ENCODE assay signal across 23 cellular contexts in genomic region chr14:34673702-34674101, GRCh38. TPM values are rescaled to one million over a fixed set of nuclear protein-coding genes. Genes with fewer than 3 reads are reported as not detected.
DNase-seq lines count a peak whose midpoint lies in the region; ATAC-seq, FAIRE-seq and TF ChIP-seq lines count a peak whose summit lies in the region.
"Had no signal": no experiment of that assay in that cellular context is flagged by ENCODE, and none has a peak within 500 bp of the region (broad histone marks: within the 10 kb centered on the region; RNA-seq: fewer than 3 reads in every experiment).

No MANE protein-coding gene starts in this region.

- no peaks in the 10 kb centered on the region for H3K27me3 ChIP-seq in SK-N-SH (ENCODE audit: insufficient read depth)
- no peaks in the 10 kb centered on the region for H3K27me3 ChIP-seq in Panc1 (ENCODE audit: control insufficient read depth, insufficient read depth, low read length)
- no peaks in the 10 kb centered on the region for H3K27me3 ChIP-seq in dorsolateral prefrontal cortex
- no peaks in the 10 kb centered on the region for H3K27me3 ChIP-seq in sigmoid colon
- H3K27me3 ChIP-seq: BE2C; BLaER1 treated with 17β-estradiol and CSF1 and Interleukin-3, amounts not matched to agents 10 nM and 100 nM had no signal

- H3K27ac ChIP-seq in SK-N-SH (ENCODE audit: low read depth in 2 of 2, low read length in 1 of 2) (no peak overlapping the region), Panc1 (ENCODE audit: low read length) (peak overlapping the region; percentile 65; the same call in 1 of the 2 replicates), dorsolateral prefrontal cortex (peak overlapping the region in 31 of 59 donors; percentile 1 to 99 (median 69)), sigmoid colon (no peak overlapping the region)
- H3K27ac ChIP-seq: 22Rv1; BLaER1 treated with 17β-estradiol and CSF1 and Interleukin-3, amounts not matched to agents 10 nM and 100 nM had no signal

- H3K9me3 ChIP-seq in SK-N-SH (no peaks in the 10 kb centered on the region), Panc1 (ENCODE audit: control insufficient read depth, insufficient read depth, low read depth, low read length) (no peaks in the 10 kb centered on the region), sigmoid colon (no peaks in the 10 kb centered on the region)
- H3K9me3 ChIP-seq: BE2C; BLaER1 treated with 17β-estradiol and CSF1 and Interleukin-3, amounts not matched to agents 10 nM and 100 nM had no signal

- no peak for FAIRE-seq in HTR-8/SVneo (lab: Jason Lieb, UNC)
- FAIRE-seq: A204.1, D721Med, GM12878, GM18507 had no signal

- no peak overlapping the region for H3K9ac ChIP-seq in SK-N-SH
- H3K9ac ChIP-seq: BLaER1 treated with 17β-estradiol and CSF1 and Interleukin-3, amounts not matched to agents 10 nM and 100 nM had no signal

- H3K4me3 ChIP-seq in SK-N-SH (ENCODE audit: low read depth in 2 of 2, low read length in 1 of 2): no peak overlapping the region
- no peak overlapping the region for H3K4me3 ChIP-seq in Panc1 (ENCODE audit: low read depth in 2 of 2, low read length in 2 of 2)
- H3K4me3 ChIP-seq in dorsolateral prefrontal cortex: no peak overlapping the region
- H3K4me3 ChIP-seq in sigmoid colon: no peak overlapping the region
- H3K4me3 ChIP-seq: BLaER1 treated with 17β-estradiol and CSF1 and Interleukin-3, amounts not matched to agents 10 nM and 100 nM; GM12878; GM23338; HAP-1 had no signal

- H2AFZ ChIP-seq in SK-N-SH (ENCODE audit: low read depth): no peak overlapping the region
- H2AFZ ChIP-seq: GM23338 had no signal

- no TSS peak for BruUV-seq in Panc1 (replicated peaks; lab: Mats Ljungman, UMichigan)

- H3K4me1 ChIP-seq in SK-N-SH (ENCODE audit: control insufficient read depth in 1 of 2, insufficient read depth in 2 of 2, low read depth in 1 of 2, low read length in 1 of 2) (peaks cover 0 to 4% of the 10 kb centered on the region in 2 experiments; a peak in 1 of 4 replicates), Panc1 (ENCODE audit: control insufficient read depth, insufficient read depth, low read length) (peaks cover 22% of the 10 kb centered on the region), sigmoid colon (no peaks in the 10 kb centered on the region)
- H3K4me1 ChIP-seq: BE2C had no signal

- WGBS in SK-N-SH (ENCODE audit: low lambda C conversion rate): 54% methylated on average over 1 of the region's 1 CpG
- 80 to 83% methylated on average over 1 of the region's 1 CpG for WGBS in sigmoid colon, 2 donors

- TF ChIP-seq CTCF in SK-N-SH (IDR thresholded peaks at IDR 0.05) (no peak), Panc1 (IDR thresholded peaks at IDR 0.05) (no peak), dorsolateral prefrontal cortex (IDR thresholded peaks at IDR 0.05 in 54 of 56, conservative IDR thresholded peaks at IDR 0.05 in 2 of 56; ENCODE audit: low read depth in 1 of 56, partially characterized antibody in 56 of 56) (no peak), sigmoid colon (IDR thresholded peaks at IDR 0.05) (no peak)

- H3K36me3 ChIP-seq in SK-N-SH (replicated peaks in 1 of 2; ENCODE audit: control insufficient read depth in 1 of 2, insufficient read depth in 2 of 2, low read length in 1 of 2): no peaks in the 10 kb centered on the region
- H3K36me3 ChIP-seq in Panc1 (ENCODE audit: control insufficient read depth, insufficient read depth, low read length): no peaks in the 10 kb centered on the region
- H3K36me3 ChIP-seq in sigmoid colon: no peaks in the 10 kb centered on the region
- H3K36me3 ChIP-seq: BE2C; BLaER1 treated with 17β-estradiol and CSF1 and Interleukin-3, amounts not matched to agents 10 nM and 100 nM; HAP-1 had no signal

- POLR2A ChIA-PET in SK-N-SH (lab: Yijun Ruan, JAX): no interaction called here
- POLR2A ChIA-PET in Panc1 (lab: Charles Lee): no interaction called here

- intact Hi-C loops in Panc1 (cut with micrococcal nuclease; ENCODE audit: unreplicated experiment) (loop anchor here (2.0 kb wide), 1 partner anchor 49 kb away; no protein-coding TSS in a partner anchor), dorsolateral prefrontal cortex (cut with DNase I) (loop anchor here in 1 of 2 donors (2.0 to 10.0 kb wide), 4 partner anchors 41 to 371 kb away; partner anchors contain the start of genes FAM177A1 and SNX6), sigmoid colon (cut with DNase I) (no loop called here)

- ATAC-seq in SK-N-SH treated with all-trans-retinoic acid at 6 μM for 48 hours (no peak), Panc1 (no peak)
- ATAC-seq: GM12878, GM23338 had no signal

- CTCF ChIA-PET in SK-N-SH (lab: Yijun Ruan, JAX): interaction anchor here (0.9 to 7.1 kb wide), 9 partner anchors 11 to 271 kb away, joined by 3 to 107 read pairs (median 7); partner anchors contain the start of gene CFL2
- CTCF ChIA-PET in Panc1 (lab: Charles Lee): no interaction called here

- DNase-seq in SK-N-SH (no peak), Panc1 (ENCODE audit: low read depth, low spot score) (no peak), dorsolateral prefrontal cortex (no peak), HTR-8/SVneo (ENCODE audit: insufficient read length, low spot score) (no peak), sigmoid colon (no peak)
- DNase-seq: ACHN; AML-193; BE2C; CD4-positive, alpha-beta T cell; CD8-positive, alpha-beta memory T cell; DMS 273 treated with DMSO at 0.1 percent for 48 hours; DMS79; EL; GDM1 had no signal

- H4K20me1 ChIP-seq in SK-N-SH (ENCODE audit: insufficient read depth): no peaks in the 10 kb centered on the region
- H4K20me1 ChIP-seq: BLaER1 treated with 17β-estradiol and CSF1 and Interleukin-3, amounts not matched to agents 10 nM and 100 nM had no signal

- TF ChIP-seq RAD21 in SK-N-SH (IDR thresholded peaks at IDR 0.05; ENCODE audit: low read length): no peak

- H3K9me2 ChIP-seq in SK-N-SH: no peaks in the 10 kb centered on the region

- H3K79me2 ChIP-seq in SK-N-SH (ENCODE audit: insufficient read depth): no peaks in the 10 kb centered on the region

- in situ Hi-C loops in Panc1 (cut with HindIII; ENCODE audit: low pct_unique_long_range_greater_than_20kb, low sequenced_read_pairs): no loop called here

- TF ChIP-seq EP300 in SK-N-SH (IDR thresholded peaks at IDR 0.05; ENCODE audit: borderline replicate concordance in 1 of 2, low read depth in 1 of 2, low read length in 1 of 2) (no peak), sigmoid colon (IDR thresholded peaks at IDR 0.05) (no peak)

- peaks cover 6% of the 10 kb centered on the region for H3F3A ChIP-seq in SK-N-SH (replicated peaks; ENCODE audit: insufficient read depth)

- no peak overlapping the region for H3K4me2 ChIP-seq in SK-N-SH
- H3K4me2 ChIP-seq: BLaER1 treated with 17β-estradiol and CSF1 and Interleukin-3, amounts not matched to agents 10 nM and 100 nM; GM23338 had no signal

- no peak for TF ChIP-seq POLR2A in sigmoid colon (IDR thresholded peaks at IDR 0.05)

TF ChIP-seq in SK-N-SH treated with all-trans-retinoic acid at 6 μM for 48 hours, 23 proteins besides CTCF, POLR2A, EP300 and RAD21:
- TF ChIP-seq PATZ1 (CRISPR knock-in tag; IDR thresholded peaks at IDR 0.05; ENCODE audit: borderline replicate concordance) (no peak), ZNF8 (CRISPR knock-in tag; IDR thresholded peaks at IDR 0.05) (peak; percentile 91)

TF ChIP-seq in SK-N-SH, 30 proteins besides CTCF, POLR2A, EP300 and RAD21 (continues in another document):
- TF ChIP-seq SMC3 (IDR thresholded peaks at IDR 0.05; ENCODE audit: low read depth, low read length): no peak
- no peak for TF ChIP-seq TCF12 (IDR thresholded peaks at IDR 0.05)
- no peak for TF ChIP-seq RFX5 (IDR thresholded peaks at IDR 0.05; ENCODE audit: low read length)
- TF ChIP-seq IRF3 (IDR thresholded peaks at IDR 0.05; ENCODE audit: low read depth, low read length): no peak
- no peak for TF ChIP-seq ZBTB33 (IDR thresholded peaks at IDR 0.05; ENCODE audit: borderline replicate concordance, low read depth)
- no peak for TF ChIP-seq ELF1 (IDR thresholded peaks at IDR 0.05)

RNA-seq across cellular contexts. Expression of gene CFL2, which starts 40.7 kb away (rescaled TPM):
- polyA plus RNA-seq in SK-N-SH (2012; rRNA removed) (48.1 and 60.9 TPM in 2 replicates), sigmoid colon (10 to 100 TPM in 2 of 3 donors, 1 to 10 TPM in 1; 6.0 to 28.2 (median 15.2) TPM)
- polyA plus RNA-seq in SK-N-SH (2012; cell fraction: cytosol; rRNA removed): 79.2 and 118 TPM in 2 replicates
- polyA plus RNA-seq in SK-N-SH (2012; cell fraction: nucleus; rRNA removed): 11.8 and 30.0 TPM in 2 replicates
- total RNA-seq in Panc1 (2021; ENCODE audit: unreplicated experiment) (79.7 TPM), dorsolateral prefrontal cortex (100 to 1,000 TPM in 73 of 120 experiments, 10 to 100 TPM in 47; 50.4 to 286 (median 109) TPM), sigmoid colon (100 to 1,000 TPM; 251 to 380 (median 284) TPM)
- 47.1 TPM for polyA plus RNA-seq in Panc1 (2012; ENCODE audit: insufficient read length)

RNA-seq across cellular contexts. Expression of gene SNX6, which starts 43.8 kb away (rescaled TPM):
- polyA plus RNA-seq in SK-N-SH (2012; rRNA removed): 33.1 and 67.0 TPM in 2 replicates
- polyA plus RNA-seq in SK-N-SH (2012; cell fraction: cytosol; rRNA removed): 79.5 and 85.6 TPM in 2 replicates
- 17.0 and 30.7 TPM in 2 replicates for polyA plus RNA-seq in SK-N-SH (2012; cell fraction: nucleus; rRNA removed)
- 50.9 TPM for total RNA-seq in Panc1 (2021; ENCODE audit: unreplicated experiment)
- 31.9 TPM for polyA plus RNA-seq in Panc1 (2012; ENCODE audit: insufficient read length)
- 10 to 100 TPM; 34.3 to 83.7 (median 49.3) TPM for total RNA-seq in dorsolateral prefrontal cortex
- 100 to 1,000 TPM in 2 of 4 donors, 10 to 100 TPM in 2; 79.0 to 136 (median 108) TPM for total RNA-seq in sigmoid colon
- polyA plus RNA-seq in sigmoid colon: 100 to 1,000 TPM in 1 of 3 donors, 10 to 100 TPM in 2; 69.4 to 105 (median 72.7) TPM

Comparison
In these comparisons a context has a peak if more than half of its experiments do, and no peak if none do; other contexts are left out.
1. H3K27ac ChIP-seq: peak in Panc1 (single experiment) and dorsolateral prefrontal cortex (31 of 59); none in SK-N-SH (0 of 2) and sigmoid colon (0 of 4).